In genomic region chr4:98447648-98448047, GRCh38 we compare ENCODE assay signal across 9 cellular contexts.
DNase-seq lines count a peak whose midpoint lies in the region; ATAC-seq and TF ChIP-seq lines count a peak whose summit lies in the region.
"Had no signal": no experiment of that assay in that cellular context is flagged by ENCODE, and none has a peak within 500 bp of the region (broad histone marks: within the 10 kb centered on the region; RNA-seq: fewer than 3 reads in every experiment).

No MANE protein-coding gene starts in this region.

- H3K27ac ChIP-seq in CD4-positive, CD25-positive, alpha-beta regulatory T cell (ENCODE audit: insufficient read depth, low read length, poor library complexity, severe bottlenecking) = peak overlapping the region; percentile 73
- no peak overlapping the region for H3K27ac ChIP-seq in WERI-Rb-1
- H3K27ac ChIP-seq: prostate gland had no signal

- 0 out of 2 replicates have a peak, but pooled peaks have one; percentile 33 for TF ChIP-seq CTCF in WERI-Rb-1 (IDR thresholded peaks at IDR 0.05; ENCODE audit: low read depth, low read length)

- no peaks in the 10 kb centered on the region for H3K27me3 Mint-ChIP-seq in CD4-positive, CD25-positive, alpha-beta regulatory T cell

- peak overlapping the region; percentile 90 for H3K27ac Mint-ChIP-seq in CD4-positive, CD25-positive, alpha-beta regulatory T cell

- no peaks in the 10 kb centered on the region for H3K9me3 ChIP-seq in CD4-positive, CD25-positive, alpha-beta regulatory T cell (ENCODE audit: control insufficient read depth in 2 of 2, low read length in 2 of 2)
- H3K9me3 ChIP-seq in WERI-Rb-1 (ENCODE audit: severe bottlenecking) = peaks cover 3% of the 10 kb centered on the region
- H3K9me3 ChIP-seq: prostate gland had no signal

- peak in 1 of 3 donors; percentile 17 for DNase-seq in CD4-positive, CD25-positive, alpha-beta regulatory T cell
- no peak for DNase-seq in WERI-Rb-1
- peak; percentile 51 for DNase-seq in iris pigment epithelial cell (ENCODE audit: low read depth)
- DNase-seq in anterior cingulate cortex (lab: John Stamatoyannopoulos, UW) = no peak
- no peak for DNase-seq in SW480 (ENCODE audit: low spot score)

- H3K4me1 ChIP-seq in CD4-positive, CD25-positive, alpha-beta regulatory T cell (ENCODE audit: control insufficient read depth, insufficient read depth, low read length, poor library complexity, severe bottlenecking) = peaks cover 35% of the 10 kb centered on the region
- H3K4me1 ChIP-seq: prostate gland had no signal

- ATAC-seq in CD4-positive, CD25-positive, alpha-beta regulatory T cell (ENCODE audit: low read depth in 2 of 2) = no peak
- ATAC-seq in GM21529 (IDR thresholded peaks at IDR 0.05; ENCODE audit: unreplicated experiment) = peak; percentile 25
- ATAC-seq in GM21723 (IDR thresholded peaks at IDR 0.05; ENCODE audit: unreplicated experiment) = no peak
- ATAC-seq in GM19035 (IDR thresholded peaks at IDR 0.05; ENCODE audit: unreplicated experiment) = no peak

- peak overlapping the region; percentile 68 to 81 (median 74) for H3K4me3 Mint-ChIP-seq in CD4-positive, CD25-positive, alpha-beta regulatory T cell

- H3K27me3 ChIP-seq in CD4-positive, CD25-positive, alpha-beta regulatory T cell (ENCODE audit: control insufficient read depth, insufficient read depth, low read length) = no peaks in the 10 kb centered on the region
- no peaks in the 10 kb centered on the region for H3K27me3 ChIP-seq in WERI-Rb-1 (ENCODE audit: insufficient read depth, low read depth, severe bottlenecking)

- peaks cover 24 to 58% (median 41%) of the 10 kb centered on the region in 4 donors for H3K4me1 Mint-ChIP-seq in CD4-positive, CD25-positive, alpha-beta regulatory T cell

- H3K4me3 ChIP-seq in CD4-positive, CD25-positive, alpha-beta regulatory T cell (ENCODE audit: low read depth, low read length) = peak overlapping the region; percentile 74
- no peak overlapping the region for H3K4me3 ChIP-seq in WERI-Rb-1 (ENCODE audit: low read depth, low read length)
- H3K4me3 ChIP-seq: prostate gland had no signal

- peaks cover 10% of the 10 kb centered on the region for H3K36me3 ChIP-seq in CD4-positive, CD25-positive, alpha-beta regulatory T cell (ENCODE audit: control insufficient read depth, insufficient read depth, low read length)
- peaks cover 8% of the 10 kb centered on the region for H3K36me3 ChIP-seq in WERI-Rb-1
- H3K36me3 ChIP-seq: prostate gland had no signal

- peaks cover 0 to under 1% (median 0%) of the 10 kb centered on the region in 7 donors for H3K9me3 Mint-ChIP-seq in CD4-positive, CD25-positive, alpha-beta regulatory T cell

- peaks cover 11% of the 10 kb centered on the region for H3K36me3 Mint-ChIP-seq in CD4-positive, CD25-positive, alpha-beta regulatory T cell
